In the genomic region with DNA sequence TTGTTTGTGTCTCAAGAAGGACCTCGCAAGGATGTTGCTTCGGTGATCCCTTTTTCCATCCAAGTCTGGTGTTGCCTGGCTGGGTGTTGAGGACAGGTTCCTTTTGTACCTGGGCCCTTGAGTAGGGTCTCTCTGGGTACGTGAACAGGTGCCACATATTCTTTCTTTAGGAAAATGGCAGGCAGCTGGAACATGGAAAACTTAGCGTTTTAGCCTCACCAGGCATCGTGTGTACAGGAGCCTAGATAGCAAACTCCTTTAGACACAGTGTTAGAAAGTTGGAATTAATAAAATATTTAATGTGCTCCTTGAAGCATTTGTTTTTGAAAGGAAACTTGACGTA, we compare ENCODE assay signal across 9 cellular contexts. TPM values are rescaled to one million over a fixed set of nuclear protein-coding genes. Genes with fewer than 3 reads are reported as not detected.
DNase-seq lines count a peak whose midpoint lies in the region; ATAC-seq and TF ChIP-seq lines count a peak whose summit lies in the region.
"Had no signal": no experiment of that assay in that cellular context is flagged by ENCODE, and none has a peak within 500 bp of the region (broad histone marks: within the 10 kb centered on the region; RNA-seq: fewer than 3 reads in every experiment).

No MANE protein-coding gene starts in this region.

- H3K4me1 ChIP-seq in CD4-positive, alpha-beta memory T cell (ENCODE audit: insufficient read depth, low read length) = peaks cover 32% of the 10 kb centered on the region
- H3K4me1 ChIP-seq in gastrocnemius medialis = peaks cover 56% of the 10 kb centered on the region in 2 donors

- no peaks in the 10 kb centered on the region for H3K27me3 Mint-ChIP-seq in CD4-positive, alpha-beta memory T cell
- H3K27me3 Mint-ChIP-seq: activated CD4-positive, alpha-beta T cell treated with anti-CD3 and anti-CD28 coated beads for 36 hours had no signal

- peaks cover 0 to 3% (median 0%) of the 10 kb centered on the region in 8 donors for H3K9me3 Mint-ChIP-seq in CD4-positive, alpha-beta memory T cell

- in situ Hi-C loops in gastrocnemius medialis (cut with MboI; ENCODE audit: low sequenced_read_pairs in 4 of 4) = loop anchor here (5.0 to 10.0 kb wide), 7 partner anchors 59 to 229 kb away; a partner anchor contains a TSS

- no peak for DNase-seq in CD4-positive, alpha-beta memory T cell
- DNase-seq in NCI-H69 (lab: John Stamatoyannopoulos, UW) (peak; percentile 10), fibroblast of villous mesenchyme (ENCODE audit: low read depth) (no peak), gastrocnemius medialis (no peak), anterior cingulate cortex (lab: John Stamatoyannopoulos, UW) (no peak), GM20000 (ENCODE audit: low spot score) (no peak), NCI-H446 treated with DMSO at 0.1 percent for 48 hours (lab: John Stamatoyannopoulos, UW) (no peak), DMS 273 treated with DMSO at 0.1 percent for 48 hours (lab: John Stamatoyannopoulos, UW) (no peak)
- DNase-seq: activated CD4-positive, alpha-beta T cell treated with anti-CD3 and anti-CD28 coated beads for 36 hours had no signal

- CTCF ChIA-PET in CD4-positive, alpha-beta memory T cell (lab: Charles Lee; ENCODE audit: partially characterized antibody) = interaction anchor here (0.9 to 12.4 kb wide), 18 partner anchors 12 to 232 kb away, joined by 3 to 434 read pairs (median 11); no protein-coding TSS in a partner anchor

- no peaks in the 10 kb centered on the region for H3K9me3 ChIP-seq in CD4-positive, alpha-beta memory T cell (ENCODE audit: control insufficient read depth in 1 of 2, low read length in 2 of 2)
- no peaks in the 10 kb centered on the region for H3K9me3 ChIP-seq in gastrocnemius medialis

- ATAC-seq in gastrocnemius medialis = no peak

- H3K27me3 ChIP-seq in CD4-positive, alpha-beta memory T cell (ENCODE audit: insufficient read depth, low read length) = no peaks in the 10 kb centered on the region
- no peaks in the 10 kb centered on the region for H3K27me3 ChIP-seq in gastrocnemius medialis

- intact Hi-C loops in CD4-positive, alpha-beta memory T cell (cut with micrococcal nuclease) = loop anchor here (2.0 kb wide), 1 partner anchor 231 kb away; no protein-coding TSS in a partner anchor
- intact Hi-C loops in gastrocnemius medialis (cut with DNase I; ENCODE audit: low total_unique reads) = loop anchor here (2.0 kb wide), 1 partner anchor 231 kb away; no protein-coding TSS in a partner anchor

- H3K27ac ChIP-seq in CD4-positive, alpha-beta memory T cell (ENCODE audit: low read depth, low read length) = peak overlapping the region; percentile 29
- H3K27ac ChIP-seq in gastrocnemius medialis = peak overlapping the region; percentile 56 to 80 (median 66)

- H3K4me1 Mint-ChIP-seq in CD4-positive, alpha-beta memory T cell = peaks cover 33 to 66% (median 46%) of the 10 kb centered on the region in 4 donors

- no peak for TF ChIP-seq POLR2A in gastrocnemius medialis (IDR thresholded peaks at IDR 0.05)

- H3K4me3 ChIP-seq in CD4-positive, alpha-beta memory T cell (ENCODE audit: low read length in 2 of 2) = no peak overlapping the region
- H3K4me3 ChIP-seq in fibroblast of villous mesenchyme (ENCODE audit: low read depth, low read length) = no peak overlapping the region
- no peak overlapping the region for H3K4me3 ChIP-seq in gastrocnemius medialis

- no peak overlapping the region for H3K4me3 Mint-ChIP-seq in CD4-positive, alpha-beta memory T cell
- H3K4me3 Mint-ChIP-seq: activated CD4-positive, alpha-beta T cell treated with anti-CD3 and anti-CD28 coated beads for 36 hours had no signal

- peak; percentile 2 for TF ChIP-seq CTCF in fibroblast of villous mesenchyme (IDR thresholded peaks at IDR 0.05; ENCODE audit: insufficient read depth, low read depth, low read length)
- TF ChIP-seq CTCF in gastrocnemius medialis (IDR thresholded peaks at IDR 0.05 in 4 of 5, conservative IDR thresholded peaks at IDR 0.05 in 1 of 5) = no peak
- TF ChIP-seq CTCF in GM20000 (IDR thresholded peaks at IDR 0.05; ENCODE audit: extremely low read depth, missing control alignments) = no peak

- H3K27ac Mint-ChIP-seq in CD4-positive, alpha-beta memory T cell = peak overlapping the region; percentile 64 to 95 (median 91)

- peaks cover 11% of the 10 kb centered on the region for H3K36me3 ChIP-seq in CD4-positive, alpha-beta memory T cell (ENCODE audit: insufficient read depth, low read length)
- H3K36me3 ChIP-seq in gastrocnemius medialis = peaks cover 0 to 25% of the 10 kb centered on the region in 2 donors

- peaks cover 16 to 54% of the 10 kb centered on the region in 2 donors for H3K36me3 Mint-ChIP-seq in CD4-positive, alpha-beta memory T cell

- POLR2A ChIA-PET in CD4-positive, alpha-beta memory T cell (lab: Charles Lee; ENCODE audit: partially characterized antibody) = interaction anchor here (0.9 to 6.6 kb wide), 8 partner anchors 13 to 231 kb away, joined by 3 to 75 read pairs (median 6); no protein-coding TSS in a partner anchor

RNA-seq across cellular contexts. Expression of a gene that starts 54.3 kb away (rescaled TPM):
- 1 to 10 TPM in 1 of 2 experiments, under 1 TPM in 1; 0.61 to 1.1 TPM for total RNA-seq in CD4-positive, alpha-beta memory T cell
- polyA plus RNA-seq in CD4-positive, alpha-beta memory T cell = under 1 TPM; 0.17 to 0.33 TPM
- total RNA-seq in fibroblast of villous mesenchyme = 0.43 and 0.97 TPM in 2 replicates
- under 1 TPM; 0.07 to 0.51 (median 0.26) TPM for total RNA-seq in gastrocnemius medialis
